15 cellular contexts compared by ENCODE assay signal in the genomic region with DNA sequence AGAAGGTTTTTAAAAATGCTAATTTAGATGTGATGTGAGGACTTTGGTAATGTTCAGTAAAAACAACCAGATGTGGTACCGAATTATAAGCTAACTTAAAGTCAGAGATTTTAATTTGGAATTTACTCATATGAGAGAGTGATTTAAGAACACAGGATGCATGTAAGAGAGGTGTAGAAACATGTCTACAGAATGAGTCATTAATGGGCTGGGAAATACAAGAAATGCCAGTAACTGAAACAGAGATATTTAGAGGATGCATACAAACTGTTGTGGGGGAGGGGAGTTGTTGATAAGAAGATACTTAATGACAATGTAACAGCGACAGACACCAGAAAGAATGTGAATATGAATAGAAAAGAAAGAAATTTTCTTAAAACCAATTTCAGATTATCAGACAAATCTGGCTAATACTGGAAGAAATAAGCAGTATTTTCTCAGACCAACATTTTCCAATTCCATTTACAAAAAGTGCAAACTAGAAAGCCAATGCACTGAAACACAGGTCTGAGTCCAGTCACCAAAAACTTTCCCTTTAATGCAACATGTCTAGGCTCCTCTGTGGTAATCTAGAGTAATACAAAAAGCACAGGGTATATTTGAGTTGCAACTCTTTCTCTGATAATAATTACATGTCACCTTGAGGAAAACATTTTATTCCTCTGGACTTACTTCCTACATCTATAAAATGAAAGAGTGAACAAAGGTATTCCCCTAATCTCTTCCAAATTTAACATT.
DNase-seq lines count a peak whose midpoint lies in the region; ATAC-seq, FAIRE-seq and TF ChIP-seq lines count a peak whose summit lies in the region.
"Had no signal": no experiment of that assay in that cellular context is flagged by ENCODE, and none has a peak within 500 bp of the region (broad histone marks: within the 10 kb centered on the region; RNA-seq: fewer than 3 reads in every experiment).

No MANE protein-coding gene starts in this region.

- no peaks in the 10 kb centered on the region for H3K9me3 ChIP-seq in right atrium auricular region
- H3K9me3 ChIP-seq in right cardiac atrium (ENCODE audit: control insufficient read depth, low read length) = no peaks in the 10 kb centered on the region
- H3K9me3 ChIP-seq: pancreas, spleen, suprapubic skin had no signal

- H3K36me3 Mint-ChIP-seq in activated CD8-positive, alpha-beta T cell treated with anti-CD3 and anti-CD28 coated beads for 36 hours (ENCODE audit: low read depth) = peaks cover 18% of the 10 kb centered on the region
- peaks cover 18% of the 10 kb centered on the region for H3K36me3 Mint-ChIP-seq in activated CD8-positive, alpha-beta T cell treated with anti-CD3 and anti-CD28 coated beads, Interleukin-2, amount 10 ng/mL, durations not matched to agents 7 days and 5 days (ENCODE audit: low read depth)

- H3K27ac ChIP-seq in right atrium auricular region = no peak overlapping the region
- no peak overlapping the region for H3K27ac ChIP-seq in right cardiac atrium (ENCODE audit: low read length)
- H3K27ac ChIP-seq: pancreas, suprapubic skin had no signal

- no peaks in the 10 kb centered on the region for H3K9me3 Mint-ChIP-seq in activated CD8-positive, alpha-beta T cell treated with anti-CD3 and anti-CD28 coated beads for 36 hours
- H3K9me3 Mint-ChIP-seq in activated CD8-positive, alpha-beta T cell treated with anti-CD3 and anti-CD28 coated beads, Interleukin-2, amount 10 ng/mL, durations not matched to agents 7 days and 5 days (ENCODE audit: insufficient read depth) = no peaks in the 10 kb centered on the region
- H3K9me3 Mint-ChIP-seq: activated T-cell treated with anti-CD3 and anti-CD28 coated beads, Interleukin-2, amount 50 U/mL, for 4 hours had no signal

- intact Hi-C loops in activated CD8-positive, alpha-beta T cell treated with anti-CD3 and anti-CD28 coated beads for 36 hours (cut with micrococcal nuclease) = no loop called here
- intact Hi-C loops in right cardiac atrium (cut with DNase I) = no loop called here

- peak overlapping the region; percentile 63 for H3K27ac Mint-ChIP-seq in activated CD8-positive, alpha-beta T cell treated with anti-CD3 and anti-CD28 coated beads for 36 hours
- H3K27ac Mint-ChIP-seq in activated CD8-positive, alpha-beta T cell treated with anti-CD3 and anti-CD28 coated beads, Interleukin-2, amount 10 ng/mL, durations not matched to agents 7 days and 5 days = no peak overlapping the region

- no peaks in the 10 kb centered on the region for H3K27me3 Mint-ChIP-seq in activated CD8-positive, alpha-beta T cell treated with anti-CD3 and anti-CD28 coated beads for 36 hours
- no peaks in the 10 kb centered on the region for H3K27me3 Mint-ChIP-seq in activated CD8-positive, alpha-beta T cell treated with anti-CD3 and anti-CD28 coated beads, Interleukin-2, amount 10 ng/mL, durations not matched to agents 7 days and 5 days (ENCODE audit: low read depth)

- 70% methylated on average over 2 of the region's 2 CpGs for WGBS in right cardiac atrium

- no peaks in the 10 kb centered on the region for H3K27me3 ChIP-seq in bronchial epithelial cell (ENCODE audit: control insufficient read depth, insufficient read depth, low read length)
- H3K27me3 ChIP-seq in right atrium auricular region = no peaks in the 10 kb centered on the region
- H3K27me3 ChIP-seq in right cardiac atrium (ENCODE audit: control insufficient read depth, insufficient read depth) = no peaks in the 10 kb centered on the region
- H3K27me3 ChIP-seq: pancreas, spleen, suprapubic skin had no signal

- POLR2A ChIA-PET in activated CD8-positive, alpha-beta T cell treated with anti-CD3 and anti-CD28 coated beads for 36 hours (lab: Charles Lee) = no interaction called here
- POLR2A ChIA-PET in activated CD8-positive, alpha-beta T cell treated with anti-CD3 and anti-CD28 coated beads, Interleukin-2, amount 10 ng/mL, durations not matched to agents 7 days and 5 days (lab: Charles Lee) = no interaction called here

- peaks cover 20% of the 10 kb centered on the region for H3K4me1 Mint-ChIP-seq in activated CD8-positive, alpha-beta T cell treated with anti-CD3 and anti-CD28 coated beads for 36 hours (ENCODE audit: low read depth)
- peaks cover 12% of the 10 kb centered on the region for H3K4me1 Mint-ChIP-seq in activated CD8-positive, alpha-beta T cell treated with anti-CD3 and anti-CD28 coated beads, Interleukin-2, amount 10 ng/mL, durations not matched to agents 7 days and 5 days (ENCODE audit: low read depth)

- H3K4me1 ChIP-seq in right atrium auricular region = no peaks in the 10 kb centered on the region
- no peaks in the 10 kb centered on the region for H3K4me1 ChIP-seq in right cardiac atrium (ENCODE audit: control insufficient read depth, insufficient read depth, low read length)
- H3K4me1 ChIP-seq: pancreas had no signal

- no peak for TF ChIP-seq CTCF in activated CD8-positive, alpha-beta T cell treated with anti-CD3 and anti-CD28 coated beads for 36 hours (IDR thresholded peaks at IDR 0.05)
- no peak for TF ChIP-seq CTCF in bronchial epithelial cell (IDR thresholded peaks at IDR 0.05; ENCODE audit: insufficient read depth, low read length, severe bottlenecking)
- TF ChIP-seq CTCF in right atrium auricular region (IDR thresholded peaks at IDR 0.05) = no peak

- CTCF ChIA-PET in activated CD8-positive, alpha-beta T cell treated with anti-CD3 and anti-CD28 coated beads for 36 hours (lab: Charles Lee) = no interaction called here
- CTCF ChIA-PET in activated CD8-positive, alpha-beta T cell treated with anti-CD3 and anti-CD28 coated beads, Interleukin-2, amount 10 ng/mL, durations not matched to agents 7 days and 5 days (lab: Charles Lee) = no interaction called here

- no peak overlapping the region for H3K4me3 Mint-ChIP-seq in activated CD8-positive, alpha-beta T cell treated with anti-CD3 and anti-CD28 coated beads for 36 hours
- no peak overlapping the region for H3K4me3 Mint-ChIP-seq in activated CD8-positive, alpha-beta T cell treated with anti-CD3 and anti-CD28 coated beads, Interleukin-2, amount 10 ng/mL, durations not matched to agents 7 days and 5 days
- H3K4me3 Mint-ChIP-seq: activated T-cell treated with anti-CD3 and anti-CD28 coated beads, Interleukin-2, amount 50 U/mL, for 4 hours had no signal

- no peak overlapping the region for H3K4me3 ChIP-seq in bronchial epithelial cell (ENCODE audit: low read depth, low read length)
- H3K4me3 ChIP-seq in right atrium auricular region = no peak overlapping the region
- H3K4me3 ChIP-seq in right cardiac atrium (ENCODE audit: low read length) = no peak overlapping the region
- H3K4me3 ChIP-seq: pancreas, spleen, suprapubic skin had no signal

- peak; percentile 62 for ATAC-seq in activated CD8-positive, alpha-beta T cell treated with anti-CD3 and anti-CD28 coated beads for 36 hours
- ATAC-seq in activated CD8-positive, alpha-beta T cell treated with anti-CD3 and anti-CD28 coated beads, Interleukin-2, amount 10 ng/mL, durations not matched to agents 7 days and 5 days = no peak
- ATAC-seq in right cardiac atrium = no peak
- ATAC-seq: activated T-cell treated with anti-CD3 and anti-CD28 coated beads, Interleukin-2, amount 50 U/mL, for 4 hours; pancreas had no signal

- FAIRE-seq in bronchial epithelial cell (lab: Jason Lieb, UNC) = no peak
- FAIRE-seq: pancreas had no signal

- H3K36me3 ChIP-seq in bronchial epithelial cell (ENCODE audit: control insufficient read depth, insufficient read depth, low read length) (peaks cover 1% of the 10 kb centered on the region), right atrium auricular region (no peaks in the 10 kb centered on the region)
- H3K36me3 ChIP-seq: pancreas had no signal

- DNase-seq in activated CD8-positive, alpha-beta T cell treated with anti-CD3 and anti-CD28 coated beads for 36 hours = no peak
- no peak for DNase-seq in activated CD8-positive, alpha-beta T cell treated with anti-CD3 and anti-CD28 coated beads, Interleukin-2, amount 10 ng/mL, durations not matched to agents 7 days and 5 days
- peak; percentile 19 for DNase-seq in HS-27A (ENCODE audit: low read depth)
- peak; percentile 88 for DNase-seq in bronchial epithelial cell (ENCODE audit: low read depth)
- DNase-seq in renal cortical epithelial cell (ENCODE audit: low read depth) = peak; percentile 77
- no peak for DNase-seq in right atrium auricular region (ENCODE audit: low spot score)
- DNase-seq in right cardiac atrium = no peak
- no peak for DNase-seq in GM19240 (ENCODE audit: insufficient read length, low spot score)
- DNase-seq: activated T-cell treated with anti-CD3 and anti-CD28 coated beads, Interleukin-2, amount 50 U/mL, for 4 hours; DMS 273 treated with DMSO at 0.1 percent for 48 hours; NCI-H2227 treated with DMSO at 0.1 percent for 48 hours; OCI-M1; pancreas; spleen had no signal

Comparison
In these comparisons a context has a peak if more than half of its experiments do, and no peak if none do; other contexts are left out.
1. DNase-seq: peak in HS-27A (single experiment), bronchial epithelial cell (single experiment) and renal cortical epithelial cell (single experiment); none in activated CD8-positive, alpha-beta T cell treated with anti-CD3 and anti-CD28 coated beads for 36 hours (single experiment), activated CD8-positive, alpha-beta T cell treated with anti-CD3 and anti-CD28 coated beads, Interleukin-2, amount 10 ng/mL, durations not matched to agents 7 days and 5 days (single experiment), right atrium auricular region (single experiment), right cardiac atrium (0 of 3) and GM19240 (single experiment).